ENCODE assay signal across 9 cellular contexts in the genomic region with DNA sequence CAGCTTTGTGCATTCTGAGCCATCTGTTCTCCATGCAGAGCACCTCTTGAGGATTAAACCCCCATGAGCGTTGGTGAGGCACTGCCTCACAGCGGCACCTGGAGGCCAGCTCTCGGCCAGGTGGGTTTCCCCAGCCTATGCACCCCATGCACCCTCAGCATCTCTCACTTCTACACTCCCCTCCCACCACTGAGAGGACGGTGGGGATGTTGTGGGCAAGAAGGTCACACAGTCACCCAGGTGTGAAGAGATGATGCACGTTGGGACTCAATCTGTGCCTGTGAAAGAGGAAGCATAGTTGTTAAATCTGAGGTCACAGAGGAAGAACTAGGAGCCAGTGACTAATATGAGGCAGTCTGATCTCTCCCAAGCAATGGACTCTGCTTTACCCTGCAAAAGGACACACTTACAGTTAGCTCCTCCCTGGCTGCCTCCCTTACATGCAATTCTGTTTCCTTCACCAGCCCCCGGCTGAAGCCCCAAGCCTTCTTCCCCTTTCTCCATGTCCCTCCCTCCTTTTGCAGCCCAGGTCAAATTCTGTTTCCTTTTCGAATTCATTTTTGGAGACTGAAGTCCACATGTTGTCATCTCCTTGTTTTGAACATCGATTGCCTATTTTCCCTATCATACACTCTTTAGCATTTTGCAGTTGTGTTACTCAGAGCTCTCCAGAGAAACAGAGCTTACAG. TPM values are rescaled to one million over a fixed set of nuclear protein-coding genes. Genes with fewer than 3 reads are reported as not detected.
DNase-seq lines count a peak whose midpoint lies in the region; ATAC-seq and TF ChIP-seq lines count a peak whose summit lies in the region.
"Had no signal": no experiment of that assay in that cellular context is flagged by ENCODE, and none has a peak within 500 bp of the region (broad histone marks: within the 10 kb centered on the region; RNA-seq: fewer than 3 reads in every experiment).

No MANE protein-coding gene starts in this region.

- no peak overlapping the region for H3K4me3 ChIP-seq in thyroid gland (replicated peaks in 1 of 3)

- no peaks in the 10 kb centered on the region for H3K27me3 ChIP-seq in thyroid gland

- no peaks in the 10 kb centered on the region for H3K9me3 ChIP-seq in thyroid gland

- H3K36me3 ChIP-seq in thyroid gland = no peaks in the 10 kb centered on the region

- peaks cover 21% of the 10 kb centered on the region for H3K4me1 Mint-ChIP-seq in activated naive CD8-positive, alpha-beta T cell treated with anti-CD3 and anti-CD28 coated beads, Interleukin-2, amount 50 U/mL, for 24 hours
- peaks cover 23% of the 10 kb centered on the region for H3K4me1 Mint-ChIP-seq in stimulated activated effector memory CD8-positive, alpha-beta T cell treated with anti-CD3 and anti-CD28 coated beads, Interleukin-12 subunit alpha, Interleukin-12 subunit beta, amount 100 ng/mL, for 72 hours

- no peaks in the 10 kb centered on the region for H3K9me3 Mint-ChIP-seq in activated naive CD8-positive, alpha-beta T cell treated with anti-CD3 and anti-CD28 coated beads, Interleukin-2, amount 50 U/mL, for 24 hours
- H3K9me3 Mint-ChIP-seq in stimulated activated effector memory CD8-positive, alpha-beta T cell treated with anti-CD3 and anti-CD28 coated beads, Interleukin-12 subunit alpha, Interleukin-12 subunit beta, amount 100 ng/mL, for 72 hours = no peaks in the 10 kb centered on the region

- no peak overlapping the region for H3K4me3 Mint-ChIP-seq in activated naive CD8-positive, alpha-beta T cell treated with anti-CD3 and anti-CD28 coated beads, Interleukin-2, amount 50 U/mL, for 24 hours
- peak overlapping the region; percentile 4 for H3K4me3 Mint-ChIP-seq in stimulated activated effector memory CD8-positive, alpha-beta T cell treated with anti-CD3 and anti-CD28 coated beads, Interleukin-12 subunit alpha, Interleukin-12 subunit beta, amount 100 ng/mL, for 72 hours

- no peak for TF ChIP-seq CTCF in GM10248 (IDR thresholded peaks at IDR 0.05; ENCODE audit: control extremely low read depth, extremely low read depth, low read depth, missing control alignments)
- TF ChIP-seq CTCF in thyroid gland (IDR thresholded peaks at IDR 0.05) = no peak

- no peaks in the 10 kb centered on the region for H3K27me3 Mint-ChIP-seq in activated naive CD8-positive, alpha-beta T cell treated with anti-CD3 and anti-CD28 coated beads, Interleukin-2, amount 50 U/mL, for 24 hours

- DNase-seq in GM10248 (ENCODE audit: extremely low spot score) (peak; percentile 72), NCI-H510A (lab: John Stamatoyannopoulos, UW) (no peak), caudate nucleus (lab: John Stamatoyannopoulos, UW) (no peak), thyroid gland (no peak)
- DNase-seq in activated naive CD8-positive, alpha-beta T cell treated with anti-CD3 and anti-CD28 coated beads, Interleukin-2, amount 50 U/mL, for 24 hours = peak; percentile 58
- DNase-seq in stimulated activated effector memory CD8-positive, alpha-beta T cell treated with anti-CD3 and anti-CD28 coated beads, Interleukin-12 subunit alpha, Interleukin-12 subunit beta, amount 100 ng/mL, for 72 hours (ENCODE audit: low spot score in 2 of 2) = peak; percentile 49 to 80

- no peak for TF ChIP-seq POLR2A in thyroid gland (IDR thresholded peaks at IDR 0.05)

- H3K4me1 ChIP-seq in thyroid gland = peaks cover 0 to 8% of the 10 kb centered on the region in 2 donors

- H3K27ac Mint-ChIP-seq in activated naive CD8-positive, alpha-beta T cell treated with anti-CD3 and anti-CD28 coated beads, Interleukin-2, amount 50 U/mL, for 24 hours = peak overlapping the region; percentile 19
- H3K27ac Mint-ChIP-seq in stimulated activated effector memory CD8-positive, alpha-beta T cell treated with anti-CD3 and anti-CD28 coated beads, Interleukin-12 subunit alpha, Interleukin-12 subunit beta, amount 100 ng/mL, for 72 hours = no peak overlapping the region

- 66 to 72% methylated on average over 8 of the region's 8 CpGs for WGBS in thyroid gland, 2 donors

- POLR2A ChIA-PET in GM10248 (lab: Yijun Ruan, JAX) = interaction anchor here (1.2 kb wide), 1 partner anchor 58 kb away, joined by 4 read pairs; the partner anchor contains the start of gene HS3ST3B1

- peak; percentile 96 for ATAC-seq in GM21360 (IDR thresholded peaks at IDR 0.05; ENCODE audit: unreplicated experiment)
- ATAC-seq in HG03520 (IDR thresholded peaks at IDR 0.05; ENCODE audit: unreplicated experiment) = peak; percentile 97
- peak; percentile 99 for ATAC-seq in activated naive CD8-positive, alpha-beta T cell treated with anti-CD3 and anti-CD28 coated beads, Interleukin-2, amount 50 U/mL, for 24 hours
- ATAC-seq in stimulated activated effector memory CD8-positive, alpha-beta T cell treated with anti-CD3 and anti-CD28 coated beads, Interleukin-12 subunit alpha, Interleukin-12 subunit beta, amount 100 ng/mL, for 72 hours = peak; percentile 100
- ATAC-seq: HCT116 had no signal

- CTCF ChIA-PET in GM10248 (lab: Yijun Ruan, JAX) = interaction anchor here (0.8 to 3.1 kb wide), 4 partner anchors 11 to 567 kb away, joined by 3 to 13 read pairs (median 4); no protein-coding TSS in a partner anchor

- no peak overlapping the region for H3K27ac ChIP-seq in caudate nucleus (ENCODE audit: low read depth, low read length)
- H3K27ac ChIP-seq in thyroid gland = no peak overlapping the region

- intact Hi-C loops in thyroid gland (cut with DNase I) = no loop called here

- H3K36me3 Mint-ChIP-seq in activated naive CD8-positive, alpha-beta T cell treated with anti-CD3 and anti-CD28 coated beads, Interleukin-2, amount 50 U/mL, for 24 hours (ENCODE audit: low read depth) = no peaks in the 10 kb centered on the region
- H3K36me3 Mint-ChIP-seq in stimulated activated effector memory CD8-positive, alpha-beta T cell treated with anti-CD3 and anti-CD28 coated beads, Interleukin-12 subunit alpha, Interleukin-12 subunit beta, amount 100 ng/mL, for 72 hours = peaks cover 7% of the 10 kb centered on the region

RNA-seq across cellular contexts. Expression of gene HS3ST3B1, which starts 58.5 kb away (rescaled TPM):
- total RNA-seq in thyroid gland = 1 to 10 TPM; 1.2 to 3.9 (median 2.2) TPM

Comparison
In these comparisons a context has a peak if more than half of its experiments do, and no peak if none do; other contexts are left out.
1. DNase-seq: peak in GM10248 (single experiment), activated naive CD8-positive, alpha-beta T cell treated with anti-CD3 and anti-CD28 coated beads, Interleukin-2, amount 50 U/mL, for 24 hours (single experiment) and stimulated activated effector memory CD8-positive, alpha-beta T cell treated with anti-CD3 and anti-CD28 coated beads, Interleukin-12 subunit alpha, Interleukin-12 subunit beta, amount 100 ng/mL, for 72 hours (2 of 2); none in NCI-H510A (single experiment), caudate nucleus (0 of 61) and thyroid gland (0 of 2).
2. Peak in every context shown above with its lines, with median percentiles within 50 percentile points of each other: ATAC-seq.